In genomic region chr2:116832148-116832547, GRCh38 we compare ENCODE assay signal across 7 cellular contexts.
"Had no signal": no experiment of that assay in that cellular context is flagged by ENCODE, and none has a peak within 500 bp of the region (broad histone marks: within the 10 kb centered on the region; RNA-seq: fewer than 3 reads in every experiment).

No MANE protein-coding gene starts in this region.

- H3K27ac Mint-ChIP-seq: IgD-negative memory B cell had no signal

- H3K27me3 Mint-ChIP-seq: IgD-negative memory B cell had no signal

- H3K27ac ChIP-seq: HL-60 had no signal

- ATAC-seq: HepG2, K562 had no signal

- FAIRE-seq: HepG2, HTR-8/SVneo, K562 had no signal

- H3K4me1 Mint-ChIP-seq: IgD-negative memory B cell had no signal

- DNase-seq: IMR-90, KBM-7 had no signal

- H3K4me3 ChIP-seq: K562 had no signal

- H3K36me3 Mint-ChIP-seq: IgD-negative memory B cell had no signal

- H3K4me3 Mint-ChIP-seq: IgD-negative memory B cell had no signal
